25 cellular contexts compared by ENCODE assay signal in the genomic region with DNA sequence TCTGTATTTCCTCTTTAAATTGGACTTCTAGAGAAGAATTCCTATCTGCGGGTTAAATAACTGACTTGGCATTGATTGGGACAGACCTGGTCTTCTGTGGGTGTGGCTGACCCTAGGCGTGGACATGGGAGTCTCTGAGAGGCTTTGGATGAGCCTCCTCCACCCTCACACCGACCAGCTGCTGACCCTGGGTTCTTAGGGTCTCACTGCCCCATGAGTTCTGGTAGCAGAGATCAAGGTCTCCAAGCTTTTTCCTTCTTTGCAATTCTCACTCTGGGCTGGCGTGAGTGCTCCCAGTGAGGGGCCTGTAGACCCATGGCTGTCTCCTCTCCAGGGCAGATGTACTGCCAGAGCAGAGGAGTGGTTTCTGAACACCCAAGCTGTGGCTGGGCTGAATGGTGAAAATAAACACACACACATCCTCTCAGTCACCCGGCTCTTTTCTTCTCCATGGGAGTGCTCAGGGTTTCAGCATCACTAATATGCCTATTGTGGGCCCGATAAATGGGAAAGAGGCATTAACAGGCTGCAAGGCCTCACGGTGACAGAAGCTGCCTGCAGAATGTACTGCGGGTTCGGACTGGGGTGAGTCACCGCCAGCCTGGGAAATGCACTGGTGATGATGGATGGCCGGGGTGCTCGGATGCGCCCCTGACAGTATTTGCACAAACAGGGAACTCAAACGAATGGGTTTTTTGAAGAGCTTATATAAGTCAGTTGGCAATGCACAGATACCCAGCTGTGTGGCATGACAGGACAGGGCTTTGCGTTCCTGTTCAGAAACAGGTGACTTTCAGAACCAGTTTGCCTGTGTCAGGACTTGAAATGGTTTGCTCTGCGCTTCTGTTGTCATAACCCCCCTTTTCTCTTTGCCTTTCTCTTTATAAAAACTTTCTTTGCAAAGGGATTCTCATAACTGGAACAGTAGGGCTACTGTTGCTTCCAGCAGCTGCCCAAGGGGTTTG. TPM values are rescaled to one million over a fixed set of nuclear protein-coding genes. Genes with fewer than 3 reads are reported as not detected.
DNase-seq lines count a peak whose midpoint lies in the region; ATAC-seq and TF ChIP-seq lines count a peak whose summit lies in the region.
"Had no signal": no experiment of that assay in that cellular context is flagged by ENCODE, and none has a peak within 500 bp of the region (broad histone marks: within the 10 kb centered on the region; RNA-seq: fewer than 3 reads in every experiment).

No MANE protein-coding gene starts in this region.

- H3K9me2 ChIP-seq in neural cell (ENCODE audit: insufficient read depth, low read length): no peaks in the 10 kb centered on the region

- no peak for TF ChIP-seq EP300 in neural cell (conservative IDR thresholded peaks at IDR 0.05; ENCODE audit: poor library complexity, severe bottlenecking)

- no peak overlapping the region for H3K4me2 ChIP-seq in neural cell (ENCODE audit: low read length)
- no peak overlapping the region for H3K4me2 ChIP-seq in osteoblast (ENCODE audit: insufficient read depth, low read length)

- H3K27ac ChIP-seq in brain microvascular endothelial cell (no peak overlapping the region), neural cell (ENCODE audit: low read length) (no peak overlapping the region), body of pancreas (no peak overlapping the region), osteoblast (ENCODE audit: low read depth, low read length) (no peak overlapping the region)
- H3K27ac ChIP-seq: epithelial cell of prostate, SJSA1, vagina had no signal

- H2AFZ ChIP-seq in neural cell (ENCODE audit: low read depth, low read length) (no peak overlapping the region), osteoblast (ENCODE audit: low read length) (no peak overlapping the region)

- H4K20me1 ChIP-seq in neural cell (ENCODE audit: insufficient read depth) (no peaks in the 10 kb centered on the region), osteoblast (ENCODE audit: insufficient read depth, low read length) (no peaks in the 10 kb centered on the region)

- intact Hi-C loops in body of pancreas (cut with DNase I): no loop called here

- no peak for TF ChIP-seq POLR2A in body of pancreas (IDR thresholded peaks at IDR 0.05)

- WGBS in body of pancreas, 2 donors: 59 to 73% methylated on average over 13 to 16 of the region's 16 CpGs

- in situ Hi-C loops in brain microvascular endothelial cell (cut with HindIII; ENCODE audit: low pct_ligation_motif_present, low sequenced_read_pairs): no loop called here

- no peak overlapping the region for H3K4me3 ChIP-seq in brain microvascular endothelial cell (ENCODE audit: low read depth, low read length)
- no peak overlapping the region for H3K4me3 ChIP-seq in neural cell (ENCODE audit: low read length)
- no peak overlapping the region for H3K4me3 ChIP-seq in body of pancreas
- no peak overlapping the region for H3K4me3 ChIP-seq in osteoblast (ENCODE audit: insufficient read depth, low read length)
- H3K4me3 ChIP-seq: MG63, SJSA1, vagina had no signal

- no peak for ATAC-seq in body of pancreas
- ATAC-seq: left cardiac atrium; naive thymus-derived CD8-positive, alpha-beta T cell; WTC11 had no signal

- H3K79me2 ChIP-seq in neural cell (replicated peaks; ENCODE audit: insufficient read depth, low read length): no peaks in the 10 kb centered on the region
- H3K79me2 ChIP-seq in osteoblast (ENCODE audit: insufficient read depth, low read length): no peaks in the 10 kb centered on the region

- peak in 2 of 3 experiments; percentile 7 to 39 for DNase-seq in NCI-H1417 (lab: John Stamatoyannopoulos, UW)
- no peak for DNase-seq in NCI-H1417 treated with DMSO at 0.1 percent for 48 hours (lab: John Stamatoyannopoulos, UW)
- peak; percentile 89 for DNase-seq in NCI-H345 (lab: John Stamatoyannopoulos, UW)
- DNase-seq in brain microvascular endothelial cell: peak; percentile 4
- no peak for DNase-seq in NCI-H2029 (lab: John Stamatoyannopoulos, UW)
- no peak for DNase-seq in body of pancreas
- DNase-seq in osteoblast (ENCODE audit: insufficient read length, low spot score, missing footprints): no peak
- DNase-seq: activated CD4-positive, alpha-beta T cell treated with anti-CD3 and anti-CD28 coated beads, Interleukin-2, amount 50 U/mL, for 48 hours; activated T-cell treated with anti-CD3 and anti-CD28 coated beads, Interleukin-2, amount 50 U/mL, for 1 hour; BE2C; H7; left cardiac atrium; mesendoderm; MG63; naive thymus-derived CD8-positive, alpha-beta T cell; NCI-H187 treated with DMSO at 0.1 percent for 48 hours; NCI-H510A; stimulated activated CD4-positive, alpha-beta T cell treated with anti-CD3 and anti-CD28 coated beads, Interleukin-4, amount 100 ng/mL, for 1 hour; T-helper 2 cell had no signal

- TF ChIP-seq CTCF in brain microvascular endothelial cell (IDR thresholded peaks at IDR 0.05; ENCODE audit: low read depth, low read length, missing control alignments) (no peak), neural cell (IDR thresholded peaks at IDR 0.05; ENCODE audit: poor library complexity, severe bottlenecking) (no peak), body of pancreas (IDR thresholded peaks at IDR 0.05) (no peak), osteoblast (IDR thresholded peaks at IDR 0.05; ENCODE audit: extremely low read depth, low read depth, low read length) (no peak)

- H3K4me1 ChIP-seq in body of pancreas (no peaks in the 10 kb centered on the region), osteoblast (ENCODE audit: insufficient read depth, low read length) (peaks cover 10% of the 10 kb centered on the region)
- H3K4me1 ChIP-seq: BE2C, SJSA1 had no signal

- H3K9me3 ChIP-seq in neural cell (ENCODE audit: low read length): peaks cover 2% of the 10 kb centered on the region
- no peaks in the 10 kb centered on the region for H3K9me3 ChIP-seq in body of pancreas
- H3K9me3 ChIP-seq in osteoblast (ENCODE audit: low read depth, low read length): peaks cover 3% of the 10 kb centered on the region
- H3K9me3 ChIP-seq: vagina had no signal

- H3K27me3 ChIP-seq in brain microvascular endothelial cell (replicated peaks) (no peaks in the 10 kb centered on the region), neural cell (ENCODE audit: insufficient read depth, low read depth, low read length) (no peaks in the 10 kb centered on the region), body of pancreas (no peaks in the 10 kb centered on the region), osteoblast (ENCODE audit: insufficient read depth, low read length) (no peaks in the 10 kb centered on the region)
- H3K27me3 ChIP-seq: BE2C, MG63, vagina had no signal

- H3K36me3 ChIP-seq in brain microvascular endothelial cell (replicated peaks) (no peaks in the 10 kb centered on the region), neural cell (ENCODE audit: insufficient read depth, low read length) (no peaks in the 10 kb centered on the region), body of pancreas (replicated peaks in 1 of 2; ENCODE audit: insufficient read depth in 1 of 2, low read depth in 2 of 2) (no peaks in the 10 kb centered on the region), osteoblast (ENCODE audit: insufficient read depth, low read length) (no peaks in the 10 kb centered on the region)
- H3K36me3 ChIP-seq: BE2C, SJSA1, vagina had no signal

- H3K9ac ChIP-seq in neural cell (ENCODE audit: low read length): no peak overlapping the region

- H3F3A ChIP-seq in neural cell (ENCODE audit: insufficient read depth, low read length, poor library complexity, severe bottlenecking): no peaks in the 10 kb centered on the region

- no peak for TF ChIP-seq RAD21 in neural cell (conservative IDR thresholded peaks at IDR 0.05)

TF ChIP-seq in neural cell, 6 proteins besides CTCF, POLR2A, EP300 and RAD21:
- TF ChIP-seq POLR2AphosphoS5 (IDR thresholded peaks at IDR 0.05): peak; percentile 50
- no peak for TF ChIP-seq EZH2 (IDR thresholded peaks at IDR 0.05; ENCODE audit: borderline replicate concordance, insufficient read depth, low read length, poor library complexity, severe bottlenecking)
TF ChIP-seq in neural cell: peak in this region for 1.

RNA-seq across cellular contexts. Expression of a gene that starts 41.9 kb away (rescaled TPM):
- 1.9 TPM in 1 of 2 replicates, not detected in the other for polyA plus RNA-seq in neural cell
- polyA minus RNA-seq in neural cell: not detected in 2 replicates
- not detected for total RNA-seq in body of pancreas
- total RNA-seq in osteoblast: 8.3 and 9.8 TPM in 2 replicates
- total RNA-seq: dermis microvascular lymphatic vessel endothelial cell; H7; left cardiac atrium; naive thymus-derived CD8-positive, alpha-beta T cell had no signal
- polyA plus RNA-seq: naive thymus-derived CD8-positive, alpha-beta T cell had no signal

Comparison
In these comparisons a context has a peak if more than half of its experiments do, and no peak if none do; other contexts are left out.
1. DNase-seq: peak in NCI-H1417 (2 of 3), NCI-H345 (single experiment) and brain microvascular endothelial cell (single experiment); none in NCI-H1417 treated with DMSO at 0.1 percent for 48 hours (single experiment), NCI-H2029 (single experiment), body of pancreas (0 of 4) and osteoblast (single experiment).